ENCODE assay signal across 17 cellular contexts in the genomic region with DNA sequence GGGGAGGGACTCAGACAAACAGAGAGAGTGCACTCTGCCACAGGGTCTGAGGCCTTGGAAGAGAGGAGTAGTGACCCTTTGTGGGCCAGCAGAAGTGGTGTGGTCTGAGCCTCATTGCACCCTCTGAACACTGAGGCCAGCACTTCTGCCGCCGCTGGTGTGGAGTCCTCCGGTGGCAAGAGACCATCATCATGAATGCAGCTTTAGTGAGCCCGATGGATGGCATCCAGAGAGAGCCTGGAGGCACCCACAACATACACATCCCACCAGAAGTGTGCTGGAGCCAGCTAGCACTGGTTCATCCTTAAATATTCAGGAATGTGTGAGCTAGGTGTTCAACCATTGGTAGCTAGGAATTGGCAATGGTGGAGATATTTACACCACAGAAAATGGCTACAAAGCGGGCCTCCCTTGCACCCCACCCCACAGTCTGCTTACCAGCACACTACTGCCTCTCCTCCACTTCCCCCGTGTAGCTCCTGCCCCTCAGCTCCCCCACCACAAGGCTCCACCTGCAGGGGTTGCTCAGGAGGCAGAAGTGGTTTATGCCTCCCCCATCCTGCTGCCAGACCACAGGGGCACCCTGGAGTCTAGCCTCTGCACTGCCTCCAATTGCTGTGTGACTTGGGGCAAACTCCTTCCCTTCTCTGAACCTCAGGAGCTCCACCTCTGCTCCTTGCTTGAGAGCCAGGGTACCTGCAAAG. TPM values are rescaled to one million over a fixed set of nuclear protein-coding genes. Genes with fewer than 3 reads are reported as not detected.
DNase-seq lines count a peak whose midpoint lies in the region; ATAC-seq, FAIRE-seq and TF ChIP-seq lines count a peak whose summit lies in the region.
"Had no signal": no experiment of that assay in that cellular context is flagged by ENCODE, and none has a peak within 500 bp of the region (broad histone marks: within the 10 kb centered on the region; RNA-seq: fewer than 3 reads in every experiment).

No MANE protein-coding gene starts in this region.

- H3K36me3 ChIP-seq in CD8-positive, alpha-beta T cell (ENCODE audit: insufficient read depth, low read length), result no peaks in the 10 kb centered on the region
- H3K36me3 ChIP-seq in HCT116 (ENCODE audit: control insufficient read depth in 1 of 2, insufficient read depth in 2 of 2, low read length in 2 of 2) (no peaks in the 10 kb centered on the region), K562 (ENCODE audit: control insufficient read depth, insufficient read depth, low read length) (no peaks in the 10 kb centered on the region)
- H3K36me3 ChIP-seq: BE2C had no signal

- peaks cover 37% of the 10 kb centered on the region for H3K4me1 Mint-ChIP-seq in CD8-positive, alpha-beta T cell (ENCODE audit: low read depth)

- intact Hi-C loops in CD8-positive, alpha-beta T cell (cut with DNase I, micrococcal nuclease), result no loop called here
- intact Hi-C loops in HCT116 (cut with micrococcal nuclease), result no loop called here
- intact Hi-C loops in K562 (cut with micrococcal nuclease), result no loop called here

- no TSS peak for BruUV-seq in HCT116 (replicated peaks; lab: Mats Ljungman, UMichigan)
- no TSS peak for BruUV-seq in K562 (replicated peaks; lab: Mats Ljungman, UMichigan)

- no peaks in the 10 kb centered on the region for H3K9me2 ChIP-seq in HCT116 (ENCODE audit: insufficient read depth)

- no peak for TF ChIP-seq EP300 in K562 (IDR thresholded peaks at IDR 0.05; ENCODE audit: low read length)

- no peaks in the 10 kb centered on the region for H3K9me3 ChIP-seq in CD8-positive, alpha-beta T cell (ENCODE audit: low read length)
- H3K9me3 ChIP-seq in HCT116 (ENCODE audit: control insufficient read depth in 1 of 2, insufficient read depth in 1 of 2, low read depth in 1 of 2, low read length in 2 of 2) (no peaks in the 10 kb centered on the region), K562 (replicated peaks; ENCODE audit: control insufficient read depth, insufficient read depth, low read depth, low read length) (no peaks in the 10 kb centered on the region)
- H3K9me3 ChIP-seq: BE2C had no signal

- H3K4me2 ChIP-seq in HCT116 (ENCODE audit: low read length), result no peak overlapping the region
- H3K4me2 ChIP-seq in K562 (ENCODE audit: insufficient read depth, low read length), result no peak overlapping the region
- H3K4me2 ChIP-seq: PC-9 had no signal

- H3K27ac ChIP-seq in CD8-positive, alpha-beta T cell (ENCODE audit: low read depth, low read length), result no peak overlapping the region
- H3K27ac ChIP-seq in HCT116 (ENCODE audit: low read depth, low read length) (no peak overlapping the region), K562 (ENCODE audit: extremely low read depth, low read depth, low read length) (no peak overlapping the region)
- H3K27ac ChIP-seq: PC-9, SK-N-MC had no signal

- in situ Hi-C loops in K562 (cut with MboI), result no loop called here

- no peak overlapping the region for H3K4me3 ChIP-seq in CD8-positive, alpha-beta T cell (ENCODE audit: low read depth, low read length)
- H3K4me3 ChIP-seq in HCT116 (replicated peaks in 1 of 2; ENCODE audit: low read depth in 1 of 2, low read length in 2 of 2), result no peak overlapping the region
- no peak overlapping the region for H3K4me3 ChIP-seq in K562
- H3K4me3 ChIP-seq: PC-9, SK-N-MC had no signal

- POLR2A ChIA-PET in CD8-positive, alpha-beta T cell (lab: Charles Lee), result no interaction called here
- POLR2A ChIA-PET in HCT116 (lab: Charles Lee) (no interaction called here), K562 (lab: Yijun Ruan, JAX) (interaction anchor here (0.9 to 2.3 kb wide), 3 partner anchors 13 to 87 kb away, joined by 3 to 6 read pairs (median 3); no protein-coding TSS in a partner anchor)

- H3K9ac ChIP-seq in HCT116 (ENCODE audit: low read length), result no peak overlapping the region
- peak overlapping the region in 1 of 2 experiments; percentile 29; a peak in 1 of 4 replicates for H3K9ac ChIP-seq in K562 (ENCODE audit: insufficient read depth in 1 of 2, low read depth in 2 of 2, low read length in 2 of 2)

- H3K4me3 Mint-ChIP-seq in CD8-positive, alpha-beta T cell, result no peak overlapping the region

- no peak for TF ChIP-seq CTCF in CD8-positive, alpha-beta T cell (IDR thresholded peaks at IDR 0.05)
- TF ChIP-seq CTCF in HCT116 (IDR thresholded peaks at IDR 0.05 in 2 of 3, conservative IDR thresholded peaks at IDR 0.05 in 1 of 3; ENCODE audit: borderline replicate concordance in 1 of 3, insufficient read depth in 1 of 3, low read depth in 2 of 3, low read length in 2 of 3), result no peak
- 0 out of 6 replicates have a peak, but pooled peaks of 1 of the 3 experiments have one; percentile 3 for TF ChIP-seq CTCF in K562 (IDR thresholded peaks at IDR 0.05 in 2 of 3, conservative IDR thresholded peaks at IDR 0.05 in 1 of 3; ENCODE audit: insufficient read depth in 2 of 3, low read depth in 1 of 3, low read length in 3 of 3)

- H3K79me2 ChIP-seq in HCT116 (ENCODE audit: insufficient read depth, low read length) (no peaks in the 10 kb centered on the region), K562 (ENCODE audit: control insufficient read depth, insufficient read depth, low read length) (no peaks in the 10 kb centered on the region)

- DNase-seq in CD8-positive, alpha-beta T cell, result no peak
- DNase-seq in HCT116 (ENCODE audit: low read depth, low spot score) (no peak), NAMALWA (ENCODE audit: low spot score) (peak; percentile 29), K562 (ENCODE audit: extremely low read depth in 1 of 4, low spot score in 3 of 4) (no peak)
- DNase-seq: BE2C, DMS 273 treated with DMSO at 0.1 percent for 48 hours, KG1, MV-4-11, NCI-H1436 treated with DMSO at 0.1 percent for 48 hours, NCI-H345, PC-9, T-helper 1 cell had no signal

- no peak for FAIRE-seq in K562 (lab: Jason Lieb, UNC)

- peaks cover 13% of the 10 kb centered on the region for H3K27me3 Mint-ChIP-seq in CD8-positive, alpha-beta T cell (ENCODE audit: low read depth)

- H3K27ac Mint-ChIP-seq in CD8-positive, alpha-beta T cell, result no peak overlapping the region

- no peaks in the 10 kb centered on the region for H3K9me3 Mint-ChIP-seq in CD8-positive, alpha-beta T cell

- no peaks in the 10 kb centered on the region for H3K9me1 ChIP-seq in K562 (ENCODE audit: control insufficient read depth, insufficient read depth, low read length)

- WGBS in K562 (ENCODE audit: insufficient coverage, low coverage, missing lambda C conversion rate), result 5% methylated on average over 5 of the region's 6 CpGs

- H4K20me1 ChIP-seq in HCT116 (ENCODE audit: insufficient read depth) (no peaks in the 10 kb centered on the region), K562 (replicated peaks; ENCODE audit: control insufficient read depth, insufficient read depth, low read length) (peaks cover 7% of the 10 kb centered on the region)

- peak; percentile 42 for ATAC-seq in CD8-positive, alpha-beta T cell
- peak; percentile 34; the same call in 1 of the 2 replicates for ATAC-seq in HCT116
- ATAC-seq in K562, result no peak
- no peak for ATAC-seq in GM18498 (IDR thresholded peaks at IDR 0.05; ENCODE audit: unreplicated experiment)
- ATAC-seq in GM21576 (IDR thresholded peaks at IDR 0.05; ENCODE audit: unreplicated experiment), result no peak
- ATAC-seq in HG03354 (IDR thresholded peaks at IDR 0.05; ENCODE audit: poor library complexity, severe bottlenecking, unreplicated experiment), result no peak

- H2AFZ ChIP-seq in HCT116 (ENCODE audit: low read depth, low read length, poor library complexity, severe bottlenecking) (no peak overlapping the region), K562 (ENCODE audit: low read depth, low read length) (no peak overlapping the region)
- H2AFZ ChIP-seq: PC-9 had no signal

- peaks cover 42% of the 10 kb centered on the region for H3K4me1 ChIP-seq in CD8-positive, alpha-beta T cell (ENCODE audit: insufficient read depth, low read length)
- peaks cover 0 to 12% of the 10 kb centered on the region in 2 experiments; a peak in 2 of 4 replicates for H3K4me1 ChIP-seq in HCT116 (ENCODE audit: control insufficient read depth in 1 of 2, insufficient read depth in 2 of 2, low read length in 2 of 2)
- peaks cover 0 to 8% of the 10 kb centered on the region in 2 experiments; a peak in 1 of 5 replicates for H3K4me1 ChIP-seq in K562 (replicated peaks in 1 of 2; ENCODE audit: control insufficient read depth in 2 of 2, insufficient read depth in 2 of 2, low read length in 2 of 2)
- H3K4me1 ChIP-seq: BE2C had no signal

- CTCF ChIA-PET in CD8-positive, alpha-beta T cell (lab: Charles Lee), result interaction anchor here (1.2 to 2.7 kb wide), 5 partner anchors 10 to 45 kb away, joined by 3 to 9 read pairs (median 3); no protein-coding TSS in a partner anchor
- CTCF ChIA-PET in HCT116 (lab: Charles Lee) (interaction anchor here (1.5 kb wide), 1 partner anchor 31 kb away, joined by 3 read pairs; no protein-coding TSS in a partner anchor), K562 (lab: Yijun Ruan, JAX; ENCODE audit: low intra/inter-chr PET ratio) (no interaction called here)

- no peak for TF ChIP-seq RAD21 in HCT116 (IDR thresholded peaks at IDR 0.05; ENCODE audit: low read depth)
- TF ChIP-seq RAD21 in K562 (CRISPR knock-in tag; conservative IDR thresholded peaks at IDR 0.05 in 1 of 2, IDR thresholded peaks at IDR 0.05 in 1 of 2), result no peak

- RAD21 ChIA-PET in HCT116 (lab: Charles Lee; ENCODE audit: low non-redundant PET in 1 of 2, low total read pairs in 2 of 2, uncharacterized antibody in 2 of 2, unreplicated experiment in 2 of 2), result no interaction called here

- TF ChIP-seq POLR2A in HCT116 (IDR thresholded peaks at IDR 0.05; ENCODE audit: borderline replicate concordance, extremely low read depth, insufficient read depth, insufficient read length) (no peak), K562 (conservative IDR thresholded peaks at IDR 0.05) (no peak)

- H3K27me3 ChIP-seq in CD8-positive, alpha-beta T cell (ENCODE audit: insufficient read depth, low read length), result no peaks in the 10 kb centered on the region
- H3K27me3 ChIP-seq in HCT116 (ENCODE audit: insufficient read depth, low read length) (no peaks in the 10 kb centered on the region), K562 (ENCODE audit: control insufficient read depth in 2 of 2, insufficient read depth in 2 of 2, low read length in 2 of 2) (peaks cover 20 to 71% of the 10 kb centered on the region in 2 experiments)
- H3K27me3 ChIP-seq: BE2C had no signal

- no peaks in the 10 kb centered on the region for H3K36me3 Mint-ChIP-seq in CD8-positive, alpha-beta T cell

RNA-seq across cellular contexts. Expression of gene SLC6A7, which starts 16.4 kb away (rescaled TPM):
- not detected for total RNA-seq in CD8-positive, alpha-beta T cell
- total RNA-seq in HCT116 (2021; ENCODE audit: unreplicated experiment) (not detected), K562 (2014; rRNA removed) (not detected in 2 replicates), K562 (2014; rRNA removed; fragmentation: Illumina TruSeq; extraction: Trizol) (not detected in 2 replicates), K562 (2015; rRNA removed; fragmentation: Illumina TruSeq; extraction: Trizol) (not detected in 2 replicates), K562 (2021) (not detected in 2 replicates)
- not detected in 2 replicates for polyA plus RNA-seq in HCT116 (2012)
- not detected in 2 replicates for total RNA-seq in K562 (2011; cell fraction: chromatin; rRNA removed; ENCODE audit: low replicate concordance)
- total RNA-seq in K562 (2011; cell fraction: nucleolus; rRNA removed), result not detected in 2 replicates
- total RNA-seq in K562 (2011; cell fraction: nucleoplasm; rRNA removed), result not detected in 2 replicates
- polyA plus RNA-seq in K562 (2011; rRNA removed) (not detected in 2 replicates), K562 (2014; fragmentation: Illumina TruSeq; extraction: Trizol) (not detected in 2 replicates), K562 (2014; fragmentation: Nextera tagmentation; extraction: Ambion mirVana) (not detected), K562 (2014; rRNA removed) (not detected in 2 replicates)
- not detected in 2 replicates for polyA plus RNA-seq in K562 (2011; cell fraction: cytosol; rRNA removed)
- polyA plus RNA-seq in K562 (2011; cell fraction: nucleus; rRNA removed), result not detected in 2 replicates
- polyA plus RNA-seq in K562 (2012), result not detected in 2 replicates
- polyA minus RNA-seq in K562 (2011; rRNA and poly(A)+ RNA removed), result not detected in 2 replicates
- not detected in 2 replicates for polyA minus RNA-seq in K562 (2011; cell fraction: cytosol; rRNA and poly(A)+ RNA removed)
- not detected in 2 replicates for polyA minus RNA-seq in K562 (2011; cell fraction: nucleus; rRNA and poly(A)+ RNA removed)
- total RNA-seq: HT1080, PC-9 had no signal

RNA-seq across cellular contexts. Expression of gene CDX1, which starts 39.6 kb away (rescaled TPM):
- not detected for total RNA-seq in CD8-positive, alpha-beta T cell
- not detected for total RNA-seq in HCT116 (2021; ENCODE audit: unreplicated experiment)
- not detected in 2 replicates for polyA plus RNA-seq in HCT116 (2012)
- not detected in 2 replicates for total RNA-seq in K562 (2011; cell fraction: chromatin; rRNA removed; ENCODE audit: low replicate concordance)
- not detected in 2 replicates for total RNA-seq in K562 (2011; cell fraction: nucleolus; rRNA removed)
- total RNA-seq in K562 (2011; cell fraction: nucleoplasm; rRNA removed), result not detected in 2 replicates
- not detected in 2 replicates for total RNA-seq in K562 (2014; rRNA removed)
- total RNA-seq in K562 (2014; rRNA removed; fragmentation: Illumina TruSeq; extraction: Trizol), result not detected in 2 replicates
- total RNA-seq in K562 (2015; rRNA removed; fragmentation: Illumina TruSeq; extraction: Trizol), result not detected in 2 replicates
- 0.16 TPM in 1 of 2 replicates, not detected in the other for total RNA-seq in K562 (2021)
- polyA plus RNA-seq in K562 (2011; rRNA removed), result 0.06 TPM in 1 of 2 replicates, not detected in the other
- polyA plus RNA-seq in K562 (2011; cell fraction: cytosol; rRNA removed), result not detected in 2 replicates
- polyA plus RNA-seq in K562 (2011; cell fraction: nucleus; rRNA removed), result not detected in 2 replicates
- not detected in 2 replicates for polyA plus RNA-seq in K562 (2012)
- polyA plus RNA-seq in K562 (2014; fragmentation: Illumina TruSeq; extraction: Trizol), result not detected in 2 replicates
- not detected for polyA plus RNA-seq in K562 (2014; fragmentation: Nextera tagmentation; extraction: Ambion mirVana)
- polyA plus RNA-seq in K562 (2014; rRNA removed), result not detected in 2 replicates
- polyA minus RNA-seq in K562 (2011; rRNA and poly(A)+ RNA removed), result not detected in 2 replicates
- not detected in 2 replicates for polyA minus RNA-seq in K562 (2011; cell fraction: cytosol; rRNA and poly(A)+ RNA removed)
- polyA minus RNA-seq in K562 (2011; cell fraction: nucleus; rRNA and poly(A)+ RNA removed), result not detected in 2 replicates
- total RNA-seq: HT1080, PC-9 had no signal

RNA-seq across cellular contexts. Expression of gene PDGFRB, which starts 50.6 kb away (rescaled TPM):
- under 1 TPM in 1 of 2 experiments, not detected in 1; 0.05 TPM for total RNA-seq in CD8-positive, alpha-beta T cell
- total RNA-seq in HCT116 (2021; ENCODE audit: unreplicated experiment) (0.34 TPM), K562 (2014; rRNA removed) (0.09 TPM in 1 of 2 replicates, not detected in the other), K562 (2014; rRNA removed; fragmentation: Illumina TruSeq; extraction: Trizol) (0.07 and 0.13 TPM in 2 replicates), K562 (2015; rRNA removed; fragmentation: Illumina TruSeq; extraction: Trizol) (not detected in 2 replicates), K562 (2021) (0.51 and 0.86 TPM in 2 replicates)
- polyA plus RNA-seq in HCT116 (2012), result 0.18 and 0.67 TPM in 2 replicates
- total RNA-seq in K562 (2011; cell fraction: chromatin; rRNA removed; ENCODE audit: low replicate concordance), result 2.1 and 7.7 TPM in 2 replicates
- total RNA-seq in K562 (2011; cell fraction: nucleolus; rRNA removed), result 1.8 and 5.2 TPM in 2 replicates
- 3.0 and 3.6 TPM in 2 replicates for total RNA-seq in K562 (2011; cell fraction: nucleoplasm; rRNA removed)
- polyA plus RNA-seq in K562 (2011; rRNA removed) (1.1 and 1.5 TPM in 2 replicates), K562 (2014; fragmentation: Illumina TruSeq; extraction: Trizol) (0.03 and 0.09 TPM in 2 replicates), K562 (2014; fragmentation: Nextera tagmentation; extraction: Ambion mirVana) (not detected), K562 (2014; rRNA removed) (0.01 and 0.07 TPM in 2 replicates)
- polyA plus RNA-seq in K562 (2011; cell fraction: cytosol; rRNA removed), result 0.71 and 1.6 TPM in 2 replicates
- 2.5 and 3.8 TPM in 2 replicates for polyA plus RNA-seq in K562 (2011; cell fraction: nucleus; rRNA removed)
- polyA plus RNA-seq in K562 (2012), result 0.14 and 0.29 TPM in 2 replicates
- 0.48 and 1.0 TPM in 2 replicates for polyA minus RNA-seq in K562 (2011; rRNA and poly(A)+ RNA removed)
- polyA minus RNA-seq in K562 (2011; cell fraction: cytosol; rRNA and poly(A)+ RNA removed), result 2.6 and 3.1 TPM in 2 replicates
- polyA minus RNA-seq in K562 (2011; cell fraction: nucleus; rRNA and poly(A)+ RNA removed), result 1.5 and 3.9 TPM in 2 replicates
- total RNA-seq: PC-9 had no signal

Comparison
In these comparisons a context has a peak if more than half of its experiments do, and no peak if none do; other contexts are left out.
1. ATAC-seq: peak in CD8-positive, alpha-beta T cell (single experiment) and HCT116 (single experiment); none in K562 (single experiment), GM18498 (single experiment), GM21576 (single experiment) and HG03354 (single experiment).